ENCODE assay signal across 20 cellular contexts in genomic region chr2:60505240-60505639, GRCh38. TPM values are rescaled to one million over a fixed set of nuclear protein-coding genes. Genes with fewer than 3 reads are reported as not detected.
DNase-seq lines count a peak whose midpoint lies in the region; ATAC-seq and TF ChIP-seq lines count a peak whose summit lies in the region.
"Had no signal": no experiment of that assay in that cellular context is flagged by ENCODE, and none has a peak within 500 bp of the region (broad histone marks: within the 10 kb centered on the region; RNA-seq: fewer than 3 reads in every experiment).

No MANE protein-coding gene starts in this region.

- no peak for TF ChIP-seq CTCF in activated B cell treated with CpG ODN at 0.5 μM for 24 hours (IDR thresholded peaks at IDR 0.05)

- H3K36me3 Mint-ChIP-seq in activated B cell treated with CpG ODN at 0.5 μM for 24 hours (ENCODE audit: low read depth), result peaks cover 80% of the 10 kb centered on the region
- H3K36me3 Mint-ChIP-seq: natural killer cell had no signal

- H3K4me3 Mint-ChIP-seq in activated B cell treated with CpG ODN at 0.5 μM for 24 hours, result peak overlapping the region; percentile 44
- H3K4me3 Mint-ChIP-seq: CD14-positive monocyte, natural killer cell, T-helper 17 cell had no signal

- no peaks in the 10 kb centered on the region for H3K27me3 Mint-ChIP-seq in activated B cell treated with CpG ODN at 0.5 μM for 24 hours

- peak overlapping the region; percentile 67 for H3K27ac ChIP-seq in thymus (ENCODE audit: low read depth)
- H3K27ac ChIP-seq: upper lobe of right lung had no signal

- POLR2A ChIA-PET in activated B cell treated with CpG ODN at 0.5 μM for 24 hours (lab: Charles Lee), result interaction anchor here (1.1 to 5.4 kb wide), 7 partner anchors 11 to 356 kb away, joined by 3 to 47 read pairs (median 4); no protein-coding TSS in a partner anchor

- 94% methylated on average over 5 of the region's 5 CpGs for WGBS in thymus

- H3K9me3 Mint-ChIP-seq in activated B cell treated with CpG ODN at 0.5 μM for 24 hours, result no peaks in the 10 kb centered on the region
- H3K9me3 Mint-ChIP-seq: natural killer cell had no signal

- peak overlapping the region; percentile 90 for H3K27ac Mint-ChIP-seq in activated B cell treated with CpG ODN at 0.5 μM for 24 hours
- H3K27ac Mint-ChIP-seq: natural killer cell, T-helper 17 cell had no signal

- no peaks in the 10 kb centered on the region for H3K27me3 ChIP-seq in thymus (ENCODE audit: control insufficient read depth, insufficient read depth)
- H3K27me3 ChIP-seq: upper lobe of right lung had no signal

- no peak overlapping the region for H3K4me3 ChIP-seq in thymus (ENCODE audit: low read length)
- H3K4me3 ChIP-seq: lung, upper lobe of right lung had no signal

- no peaks in the 10 kb centered on the region for H3K9me3 ChIP-seq in thymus (ENCODE audit: control insufficient read depth)
- H3K9me3 ChIP-seq: upper lobe of right lung had no signal

- intact Hi-C loops in Right ventricle myocardium inferior (cut with DNase I) (no loop called here), cardiac septum (cut with DNase I) (loop anchor here (10.0 kb wide), 1 partner anchor 170 kb away; no protein-coding TSS in a partner anchor), activated B cell treated with CpG ODN at 0.5 μM for 24 hours (cut with micrococcal nuclease) (loop anchor here (2.0 kb wide), 1 partner anchor 16 kb away; no protein-coding TSS in a partner anchor), left ventricle myocardium superior (cut with micrococcal nuclease) (no loop called here)

- peak; percentile 57 for ATAC-seq in Right ventricle myocardium inferior
- no peak for ATAC-seq in activated B cell treated with CpG ODN at 0.5 μM for 24 hours (ENCODE audit: low read depth)
- ATAC-seq in left ventricle myocardium superior, result peak; percentile 74
- no peak for ATAC-seq in GM19035 (IDR thresholded peaks at IDR 0.05; ENCODE audit: unreplicated experiment)
- ATAC-seq: HepG2, T-helper 17 cell, upper lobe of right lung had no signal

- H3K4me1 ChIP-seq in thymus (ENCODE audit: control insufficient read depth, insufficient read depth, low read length), result peaks cover 51% of the 10 kb centered on the region
- H3K4me1 ChIP-seq: upper lobe of right lung had no signal

- DNase-seq in Right ventricle myocardium inferior (ENCODE audit: missing footprints), result no peak
- no peak for DNase-seq in cardiac septum (ENCODE audit: low spot score)
- DNase-seq in activated B cell treated with CpG ODN at 0.5 μM for 24 hours, result no peak
- no peak for DNase-seq in left ventricle myocardium superior
- no peak for DNase-seq in NCI-H1105 (lab: John Stamatoyannopoulos, UW)
- no peak for DNase-seq in mucosa of gallbladder (ENCODE audit: low spot score)
- DNase-seq: activated CD4-positive, CD25-positive, alpha-beta regulatory T cell; DMS79; GOT3; natural killer cell; NCI-H446 treated with DMSO at 0.1 percent for 48 hours; stimulated activated naive CD4-positive, alpha-beta T cell; T-helper 17 cell; upper lobe of right lung had no signal

- CTCF ChIA-PET in activated B cell treated with CpG ODN at 0.5 μM for 24 hours (lab: Charles Lee), result interaction anchor here (0.7 to 1.0 kb wide), 2 partner anchors 45 to 550 kb away, joined by 3 to 8 read pairs; no protein-coding TSS in a partner anchor

- H3K36me3 ChIP-seq in thymus (ENCODE audit: control insufficient read depth, insufficient read depth), result peaks cover 17% of the 10 kb centered on the region
- H3K36me3 ChIP-seq: upper lobe of right lung had no signal

- H3K4me1 Mint-ChIP-seq in activated B cell treated with CpG ODN at 0.5 μM for 24 hours, result peaks cover 98% of the 10 kb centered on the region
- H3K4me1 Mint-ChIP-seq: T-helper 17 cell had no signal

RNA-seq across cellular contexts. Expression of gene BCL11A, which starts 48.2 kb away (rescaled TPM):
- 37.5 TPM for total RNA-seq in Right ventricle myocardium inferior
- 16.9 TPM for total RNA-seq in cardiac septum
- total RNA-seq in activated B cell treated with CpG ODN at 0.5 μM for 24 hours, result 279 and 331 TPM in 2 replicates
- total RNA-seq in left ventricle myocardium superior, result 31.2 TPM
- polyA plus RNA-seq in thymus, result 33.6 TPM
- total RNA-seq in mucosa of gallbladder, result 21.3 TPM
- total RNA-seq: HepG2, M059J had no signal
- polyA plus RNA-seq: HepG2 had no signal

Comparison
In these comparisons a context has a peak if more than half of its experiments do, and no peak if none do; other contexts are left out.
1. intact Hi-C loops: an anchor here in cardiac septum (10.0 kb wide) and activated B cell treated with CpG ODN at 0.5 μM for 24 hours (2.0 kb wide); none called in Right ventricle myocardium inferior and left ventricle myocardium superior.
2. ATAC-seq: peak in Right ventricle myocardium inferior (single experiment) and left ventricle myocardium superior (single experiment); none in activated B cell treated with CpG ODN at 0.5 μM for 24 hours (single experiment) and GM19035 (single experiment).